30 cellular contexts compared by ENCODE assay signal in genomic region chr22:26327306-26327705, GRCh38.
"Had no signal": no experiment of that assay in that cellular context is flagged by ENCODE, and none has a peak within 500 bp of the region (broad histone marks: within the 10 kb centered on the region; RNA-seq: fewer than 3 reads in every experiment).

No MANE protein-coding gene starts in this region.

- H3K36me3 Mint-ChIP-seq: activated CD8-positive, alpha-beta memory T cell treated with anti-CD3 and anti-CD28 coated beads, Interleukin-2, amount 10 ng/mL, durations not matched to agents 7 days and 5 days; activated naive CD8-positive, alpha-beta T cell; natural killer cell treated with Interleukin-12 subunit alpha and Interleukin-12 subunit beta and Interleukin-15 and Interleukin-18, amount 100 ng/mL, for 72 hours; stimulated activated memory B cell treated with anti-CD40 and anti-IgM and Interleukin-4, amounts not matched to agents 10 μg/mL and 1 μg/mL and 100 μg/mL, for 72 hours had no signal

- H3K27me3 ChIP-seq: gastrocnemius medialis, thyroid gland had no signal

- H3K9me3 Mint-ChIP-seq: activated CD4-positive, alpha-beta memory T cell treated with anti-CD3 and anti-CD28 coated beads, Interleukin-2, amount 10 ng/mL, durations not matched to agents 7 days and 5 days; natural killer cell treated with Interleukin-12 subunit alpha and Interleukin-12 subunit beta and Interleukin-15 and Interleukin-18, amount 100 ng/mL, for 72 hours; stimulated activated memory B cell treated with anti-CD40 and anti-IgM and Interleukin-4, amounts not matched to agents 10 μg/mL and 1 μg/mL and 100 μg/mL, for 72 hours; stimulated activated naive CD8-positive, alpha-beta T cell treated with anti-CD3 and anti-CD28 coated beads, Interleukin-15, amount 100 ng/mL, for 72 hours had no signal

- H3K36me3 ChIP-seq: gastrocnemius medialis, neutrophil, thyroid gland had no signal

- H3K4me1 ChIP-seq: thyroid gland had no signal

- FAIRE-seq: colon, endometrium, keratinocyte, TTC549 had no signal

- H3K27ac ChIP-seq: epithelial cell of prostate, gastrocnemius medialis, neutrophil, skin epidermis, thyroid gland, VCaP had no signal

- H3K27ac Mint-ChIP-seq: activated CD4-positive, alpha-beta memory T cell treated with anti-CD3 and anti-CD28 coated beads, Interleukin-2, amount 10 ng/mL, durations not matched to agents 7 days and 5 days; activated CD8-positive, alpha-beta memory T cell treated with anti-CD3 and anti-CD28 coated beads, Interleukin-2, amount 10 ng/mL, durations not matched to agents 7 days and 5 days; activated naive CD8-positive, alpha-beta T cell; stimulated activated memory B cell treated with anti-CD40 and anti-IgM and Interleukin-4, amounts not matched to agents 10 μg/mL and 1 μg/mL and 100 μg/mL, for 72 hours; stimulated activated naive CD8-positive, alpha-beta T cell treated with anti-CD3 and anti-CD28 coated beads, Interleukin-15, amount 100 ng/mL, for 72 hours had no signal

- DNase-seq: activated CD4-positive, alpha-beta memory T cell treated with anti-CD3 and anti-CD28 coated beads, Interleukin-2, amount 10 ng/mL, durations not matched to agents 7 days and 5 days; activated CD4-positive, alpha-beta T cell treated with anti-CD3 and anti-CD28 coated beads for 48 hours; activated CD8-positive, alpha-beta memory T cell treated with anti-CD3 and anti-CD28 coated beads, Interleukin-2, amount 10 ng/mL, durations not matched to agents 7 days and 5 days; activated naive CD4-positive, alpha-beta T cell treated with Interleukin-2 at 50 U/mL for 16 hours; activated T-cell treated with anti-CD3 and anti-CD28 coated beads, Interleukin-2, amount 50 U/mL, for 48 hours; anterior cingulate cortex; dermis blood vessel endothelial cell; effector CD4-positive, alpha-beta T cell; gastrocnemius medialis; left cardiac atrium; left ventricle myocardium superior; mucosa of descending colon; stimulated activated CD4-positive, alpha-beta T cell treated with anti-CD3 and anti-CD28 coated beads, Interleukin-12 subunit alpha, Interleukin-12 subunit beta, amount 100 ng/mL, for 4 hours; stimulated activated CD4-positive, alpha-beta T cell treated with anti-CD3 and anti-CD28 coated beads, Interleukin-4, amount 100 ng/mL, for 4 hours; stimulated activated CD8-positive, alpha-beta memory T cell treated with anti-CD3 and anti-CD28 coated beads, Interleukin-4, amount 100 ng/mL, for 48 hours; stimulated activated naive CD8-positive, alpha-beta T cell treated with anti-CD3 and anti-CD28 coated beads, Interleukin-15, amount 100 ng/mL, for 72 hours; substantia nigra; T-helper 9 cell; thyroid gland had no signal

- H3K9me3 ChIP-seq: gastrocnemius medialis, mucosa of descending colon, neutrophil, thyroid gland had no signal

- H3K4me3 Mint-ChIP-seq: activated CD4-positive, alpha-beta memory T cell treated with anti-CD3 and anti-CD28 coated beads, Interleukin-2, amount 10 ng/mL, durations not matched to agents 7 days and 5 days; activated CD8-positive, alpha-beta memory T cell treated with anti-CD3 and anti-CD28 coated beads, Interleukin-2, amount 10 ng/mL, durations not matched to agents 7 days and 5 days; activated naive CD8-positive, alpha-beta T cell; natural killer cell treated with Interleukin-12 subunit alpha and Interleukin-12 subunit beta and Interleukin-15 and Interleukin-18, amount 100 ng/mL, for 72 hours; stimulated activated memory B cell treated with anti-CD40 and anti-IgM and Interleukin-4, amounts not matched to agents 10 μg/mL and 1 μg/mL and 100 μg/mL, for 72 hours; stimulated activated naive CD8-positive, alpha-beta T cell treated with anti-CD3 and anti-CD28 coated beads, Interleukin-15, amount 100 ng/mL, for 72 hours had no signal

- H3K4me1 Mint-ChIP-seq: activated CD4-positive, alpha-beta memory T cell treated with anti-CD3 and anti-CD28 coated beads, Interleukin-2, amount 10 ng/mL, durations not matched to agents 7 days and 5 days; activated CD8-positive, alpha-beta memory T cell treated with anti-CD3 and anti-CD28 coated beads, Interleukin-2, amount 10 ng/mL, durations not matched to agents 7 days and 5 days; stimulated activated memory B cell treated with anti-CD40 and anti-IgM and Interleukin-4, amounts not matched to agents 10 μg/mL and 1 μg/mL and 100 μg/mL, for 72 hours; stimulated activated naive CD8-positive, alpha-beta T cell treated with anti-CD3 and anti-CD28 coated beads, Interleukin-15, amount 100 ng/mL, for 72 hours had no signal

- H3K4me3 ChIP-seq: gastrocnemius medialis, mucosa of descending colon, skin epidermis, thyroid gland had no signal
